Comparison of ENCODE assay signal across 1 cellular context in genomic region chr6:31546962-31547726, GRCh38.
TF ChIP-seq lines count a peak whose summit lies in the region.

TSS of gene NFKBIL1 (plus strand) at chr6:31547608. CDS start at chr6:31547695, 87 bp downstream.

TF ChIP-seq in K562, 482 proteins besides CTCF, POLR2A, EP300 and RAD21 (continued from another document and continues in another):
- TF ChIP-seq ZNF407 (IDR thresholded peaks at IDR 0.05; ENCODE audit: low read depth) (peak; percentile 58; the same call in 1 of the 2 replicates), ZBED1 (IDR thresholded peaks at IDR 0.05) (peak; percentile 63; the same call in 1 of the 2 replicates), KDM5B (IDR thresholded peaks at IDR 0.05; ENCODE audit: insufficient replicate concordance, low read depth, low read length) (peak; percentile 21), ZNF507 (tag; conservative IDR thresholded peaks at IDR 0.05) (no peak), CC2D1A (IDR thresholded peaks at IDR 0.05) (0 out of 2 replicates have a peak, but pooled peaks have one; percentile 10), ARNT (IDR thresholded peaks at IDR 0.05) (peak; percentile 85 to 86; a peak in 3 of 4 replicates), ZFP91 (CRISPR knock-in tag; IDR thresholded peaks at IDR 0.05) (peak; percentile 89), CEBPZ (IDR thresholded peaks at IDR 0.05; ENCODE audit: borderline replicate concordance, low read depth, low read length) (0 out of 2 replicates have a peak, but pooled peaks have one; percentile 3), CREB1 (IDR thresholded peaks at IDR 0.05) (peak; percentile 91), CREB1 (CRISPR knock-in tag; IDR thresholded peaks at IDR 0.05) (peak; percentile 71), PKNOX1 (IDR thresholded peaks at IDR 0.05) (peak; percentile 91), SOX6 (IDR thresholded peaks at IDR 0.05) (peak; percentile 51; the same call in 1 of the 2 replicates), VEZF1 (CRISPR knock-in tag; IDR thresholded peaks at IDR 0.05) (peak; percentile 90), ZNF740 (CRISPR knock-in tag; IDR thresholded peaks at IDR 0.05) (peak; percentile 53; the same call in 1 of the 2 replicates), ZNF740 (tag; IDR thresholded peaks at IDR 0.05) (no peak; a peak in 1 of 4 replicates), ZNF518B (CRISPR knock-in tag; IDR thresholded peaks at IDR 0.05) (0 out of 2 replicates have a peak, but pooled peaks have one; percentile 71), MXI1 (IDR thresholded peaks at IDR 0.05; ENCODE audit: low read depth, low read length) (peak; percentile 57; the same call in 1 of the 2 replicates), AFF4 (CRISPR knock-in tag; IDR thresholded peaks at IDR 0.05) (0 out of 2 replicates have a peak, but pooled peaks have one; percentile 74), ZNF766 (CRISPR knock-in tag; conservative IDR thresholded peaks at IDR 0.05) (peak; percentile 64), ZBTB1 (CRISPR knock-in tag; IDR thresholded peaks at IDR 0.05; ENCODE audit: borderline replicate concordance, low read depth) (0 out of 2 replicates have a peak, but pooled peaks have one; percentile 28), ZFPM2 (CRISPR knock-in tag; IDR thresholded peaks at IDR 0.05) (no peak), TCF3 (CRISPR knock-in tag; IDR thresholded peaks at IDR 0.05) (no peak), SMAD3 (CRISPR knock-in tag; conservative IDR thresholded peaks at IDR 0.05) (peak; percentile 61; the same call in 1 of the 2 replicates), ZBTB17 (CRISPR knock-in tag; IDR thresholded peaks at IDR 0.05) (peak; percentile 69; the same call in 1 of the 2 replicates), PHF20 (IDR thresholded peaks at IDR 0.05; ENCODE audit: partially characterized antibody) (peak; percentile 90), MBD2 (IDR thresholded peaks at IDR 0.05; ENCODE audit: borderline replicate concordance, low read depth) (peak; percentile 90), CTBP1 (IDR thresholded peaks at IDR 0.05; ENCODE audit: borderline replicate concordance) (peak; percentile 71), TCF7 (IDR thresholded peaks at IDR 0.05; ENCODE audit: borderline replicate concordance) (0 out of 2 replicates have a peak, but pooled peaks have one; percentile 26), ZNF830 (CRISPR knock-in tag; IDR thresholded peaks at IDR 0.05) (no peak), ARHGAP35 (IDR thresholded peaks at IDR 0.05; ENCODE audit: partially characterized antibody) (peak; percentile 71)
